31 cellular contexts compared by ENCODE assay signal in genomic region chr16:66318505-66318904, GRCh38. TPM values are rescaled to one million over a fixed set of nuclear protein-coding genes. Genes with fewer than 3 reads are reported as not detected.
"Had no signal": no experiment of that assay in that cellular context is flagged by ENCODE, and none has a peak within 500 bp of the region (broad histone marks: within the 10 kb centered on the region; RNA-seq: fewer than 3 reads in every experiment).

No MANE protein-coding gene starts in this region.

- H3K9me3 ChIP-seq: adrenal gland, body of pancreas, breast epithelium, Peyer's patch had no signal

- H3K4me3 ChIP-seq: adrenal gland, body of pancreas, breast epithelium, coronary artery, Peyer's patch had no signal

- H3K27me3 ChIP-seq: adrenal gland, body of pancreas, breast epithelium, Peyer's patch had no signal

- H3K4me1 ChIP-seq: adrenal gland, body of pancreas, breast epithelium, Peyer's patch had no signal

- H3K36me3 ChIP-seq: adrenal gland, breast epithelium, Peyer's patch had no signal

- DNase-seq: activated B cell treated with CpG ODN at 0.5 μM for 24 hours; activated CD4-positive, alpha-beta memory T cell treated with anti-CD3 and anti-CD28 coated beads for 36 hours; activated CD4-positive, alpha-beta T cell treated with anti-CD3 and anti-CD28 coated beads for 4 hours; activated CD4-positive, alpha-beta T cell treated with anti-CD3 and anti-CD28 coated beads, Interleukin-2, amount 50 U/mL, for 1 hour; activated CD4-positive, CD25-positive, alpha-beta regulatory T cell treated with anti-CD3 and anti-CD28 coated beads, Interleukin-2, amount 50 U/mL, for 72 hours; activated CD8-positive, alpha-beta memory T cell treated with anti-CD3 and anti-CD28 coated beads, Interleukin-2, amount 50 U/mL, for 4 hours; activated gamma-delta T cell treated with Interleukin-2 at 50 U/mL for 16 hours; activated naive CD4-positive, alpha-beta T cell treated with anti-CD3 and anti-CD28 coated beads for 36 hours; activated T-cell treated with anti-CD3 and anti-CD28 coated beads for 4 hours; activated T-cell treated with anti-CD3 and anti-CD28 coated beads, Interleukin-2, amount 50 U/mL, for 4 hours; adrenal gland; body of pancreas; dermis blood vessel endothelial cell; NCI-H187; NCI-H345; NCI-H524 treated with DMSO at 0.1 percent for 48 hours; NCI-H82; NK-92 treated with Interleukin-12 subunit alpha and Interleukin-12 subunit beta, amount 100 ng/mL, for 24 hours; PC-3; Peyer's patch; RPMI8226; SIG-M5; T-cell; T-helper 2 cell; T-helper 9 cell had no signal

RNA-seq across cellular contexts. Expression of gene CDH5, which starts 48.0 kb away (rescaled TPM):
- total RNA-seq: activated B cell treated with CpG ODN at 0.5 μM for 24 hours; activated CD4-positive, alpha-beta memory T cell treated with anti-CD3 and anti-CD28 coated beads for 36 hours; activated naive CD4-positive, alpha-beta T cell treated with anti-CD3 and anti-CD28 coated beads for 36 hours; activated naive CD4-positive, alpha-beta T cell treated with anti-CD3 and anti-CD28 coated beads, Interleukin-2, amount 50 U/mL, for 72 hours; activated T-helper 1 cell treated with anti-CD3 and anti-CD28 coated beads, Interleukin-12 subunit alpha, Interleukin-12 subunit beta, Interleukin-2, Interleukin-4 antibody, amounts not matched to agents 30 ng/mL and 10 ng/mL and 1 ng/mL, durations not matched to agents 14 hours and 24 hours and 36 hours; NCI-H460; PC-3; SK-MEL-5 had no signal
